2 cellular contexts compared by ENCODE assay signal in genomic region chr4:79467246-79467932, GRCh38.
TF ChIP-seq lines count a peak whose summit lies in the region.

No MANE protein-coding gene starts in this region.

TF ChIP-seq in SK-N-SH treated with all-trans-retinoic acid at 6 μM for 48 hours, 23 proteins besides CTCF, POLR2A, EP300 and RAD21 (continued from another document):
- TF ChIP-seq CREB5 (CRISPR knock-in tag; IDR thresholded peaks at IDR 0.05; ENCODE audit: low read depth): no peak
- no peak for TF ChIP-seq ZNF565 (CRISPR knock-in tag; conservative IDR thresholded peaks at IDR 0.05; ENCODE audit: low read depth)

TF ChIP-seq in SK-N-SH, 30 proteins besides CTCF, POLR2A, EP300 and RAD21 (continued from another document):
- TF ChIP-seq MEF2A (IDR thresholded peaks at IDR 0.05; ENCODE audit: borderline replicate concordance, low read depth) (no peak), GATA2 (CRISPR knock-in tag; IDR thresholded peaks at IDR 0.05) (no peak), TCF12 (IDR thresholded peaks at IDR 0.05) (no peak), CHD2 (IDR thresholded peaks at IDR 0.05; ENCODE audit: low read length, partially characterized antibody) (no peak), IRF3 (IDR thresholded peaks at IDR 0.05; ENCODE audit: low read depth, low read length) (no peak), REST (IDR thresholded peaks at IDR 0.05; ENCODE audit: low read depth, low read length) (no peak), RFX5 (IDR thresholded peaks at IDR 0.05; ENCODE audit: low read length) (no peak), PBX3 (IDR thresholded peaks at IDR 0.05) (no peak)
TF ChIP-seq in SK-N-SH: peak in this region for 0.
